In genomic region chr16:56861756-56862155, GRCh38 we compare ENCODE assay signal across 17 cellular contexts. TPM values are rescaled to one million over a fixed set of nuclear protein-coding genes. Genes with fewer than 3 reads are reported as not detected.
DNase-seq lines count a peak whose midpoint lies in the region; ATAC-seq, FAIRE-seq and TF ChIP-seq lines count a peak whose summit lies in the region.
"Had no signal": no experiment of that assay in that cellular context is flagged by ENCODE, and none has a peak within 500 bp of the region (broad histone marks: within the 10 kb centered on the region; RNA-seq: fewer than 3 reads in every experiment).

No MANE protein-coding gene starts in this region.

- H3K4me2 ChIP-seq in OCI-LY7 (ENCODE audit: low read length), result peak overlapping the region; percentile 75; the same call in 1 of the 2 replicates

- H4K20me1 ChIP-seq in OCI-LY7 (ENCODE audit: insufficient read depth, low read length), result no peaks in the 10 kb centered on the region

- H3K4me3 ChIP-seq in OCI-LY7 (ENCODE audit: low read depth, low read length, poor library complexity, severe bottlenecking) (no peak overlapping the region), kidney (ENCODE audit: low read length in 2 of 2) (no peak overlapping the region), aorta (ENCODE audit: low read length in 2 of 2) (no peak overlapping the region), H7 (ENCODE audit: insufficient read depth, low read depth, low read length) (no peak overlapping the region)

- no peak overlapping the region for H3K9ac ChIP-seq in kidney (ENCODE audit: low read length in 2 of 2)

- H3K27me3 ChIP-seq in aorta (ENCODE audit: control insufficient read depth in 1 of 2, insufficient read depth in 2 of 2, low read length in 1 of 2) (no peaks in the 10 kb centered on the region), H7 (ENCODE audit: control insufficient read depth, insufficient read depth, low read length) (no peaks in the 10 kb centered on the region)

- no peaks in the 10 kb centered on the region for H3K36me3 Mint-ChIP-seq in natural killer cell treated with Interleukin-12 subunit alpha and Interleukin-12 subunit beta and Interleukin-15 and Interleukin-18, amount 100 ng/mL, for 72 hours
- H3K36me3 Mint-ChIP-seq in natural killer cell (no peaks in the 10 kb centered on the region), type B pancreatic cell (no peaks in the 10 kb centered on the region)

- H3K79me2 ChIP-seq in OCI-LY7 (ENCODE audit: insufficient read depth, low read depth, low read length), result no peaks in the 10 kb centered on the region

- H3K4me1 ChIP-seq in OCI-LY7 (ENCODE audit: insufficient read depth, low read length, poor library complexity, severe bottlenecking), result peaks cover 47% of the 10 kb centered on the region
- H3K4me1 ChIP-seq in kidney (ENCODE audit: control insufficient read depth in 1 of 2, insufficient read depth in 1 of 2, low read depth in 1 of 2, low read length in 2 of 2), result peaks cover 15 to 17% of the 10 kb centered on the region in 2 donors
- no peaks in the 10 kb centered on the region for H3K4me1 ChIP-seq in aorta (ENCODE audit: control insufficient read depth in 1 of 2, insufficient read depth in 2 of 2, low read length in 2 of 2)

- ATAC-seq in natural killer cell treated with Interleukin-12 subunit alpha and Interleukin-12 subunit beta and Interleukin-15 and Interleukin-18, amount 100 ng/mL, for 72 hours, result no peak
- ATAC-seq in natural killer cell (no peak), HG03045 (IDR thresholded peaks at IDR 0.05; ENCODE audit: unreplicated experiment) (no peak), aorta (ENCODE audit: low FRiP score) (no peak)

- intact Hi-C loops in natural killer cell (cut with micrococcal nuclease), result loop anchor here (5.0 kb wide), 2 partner anchors 181 to 306 kb away; no protein-coding TSS in a partner anchor
- intact Hi-C loops in OCI-LY7 (cut with micrococcal nuclease; ENCODE audit: unreplicated experiment), result loop anchor here (5.0 kb wide), 1 partner anchor 181 kb away; no protein-coding TSS in a partner anchor
- intact Hi-C loops in kidney (cut with DNase I), result no loop called here
- intact Hi-C loops in aorta (cut with DNase I), result no loop called here

- H3K9me3 ChIP-seq in OCI-LY7 (ENCODE audit: low read length) (no peaks in the 10 kb centered on the region), kidney (ENCODE audit: control insufficient read depth in 1 of 2, low read length in 2 of 2) (no peaks in the 10 kb centered on the region), aorta (ENCODE audit: control insufficient read depth, low read length) (no peaks in the 10 kb centered on the region)

- H3K9me3 Mint-ChIP-seq in natural killer cell treated with Interleukin-12 subunit alpha and Interleukin-12 subunit beta and Interleukin-15 and Interleukin-18, amount 100 ng/mL, for 72 hours, result no peaks in the 10 kb centered on the region
- H3K9me3 Mint-ChIP-seq in natural killer cell (no peaks in the 10 kb centered on the region), type B pancreatic cell (no peaks in the 10 kb centered on the region)
- H3K9me3 Mint-ChIP-seq: dendritic cell treated with granulocyte-macrophage colony-stimulating factor and Interleukin-4, amounts not matched to agents 40 ng/mL and 50 ng/mL, for 4 days had no signal

- peaks cover 41 to 52% of the 10 kb centered on the region in 2 donors for H3K4me1 Mint-ChIP-seq in natural killer cell treated with Interleukin-12 subunit alpha and Interleukin-12 subunit beta and Interleukin-15 and Interleukin-18, amount 100 ng/mL, for 72 hours (ENCODE audit: low read depth in 2 of 2)
- H3K4me1 Mint-ChIP-seq in natural killer cell, result peaks cover 51 to 53% of the 10 kb centered on the region in 2 donors
- H3K4me1 Mint-ChIP-seq in type B pancreatic cell (ENCODE audit: unreplicated experiment), result peaks cover 54% of the 10 kb centered on the region

- CTCF ChIA-PET in OCI-LY7 (lab: Charles Lee; ENCODE audit: unreplicated experiment), result no interaction called here

- H3K27ac Mint-ChIP-seq in natural killer cell treated with Interleukin-12 subunit alpha and Interleukin-12 subunit beta and Interleukin-15 and Interleukin-18, amount 100 ng/mL, for 72 hours, result peak overlapping the region; percentile 79 to 92
- peak overlapping the region in 1 of 2 donors; percentile 90 for H3K27ac Mint-ChIP-seq in natural killer cell
- peak overlapping the region; percentile 87 for H3K27ac Mint-ChIP-seq in type B pancreatic cell
- H3K27ac Mint-ChIP-seq: dendritic cell treated with granulocyte-macrophage colony-stimulating factor and Interleukin-4, amounts not matched to agents 40 ng/mL and 50 ng/mL, for 4 days had no signal

- DNase-seq in natural killer cell treated with Interleukin-12 subunit alpha and Interleukin-12 subunit beta and Interleukin-15 and Interleukin-18, amount 100 ng/mL, for 72 hours (ENCODE audit: low spot score), result no peak
- DNase-seq in natural killer cell (no peak), OCI-LY7 (ENCODE audit: low spot score) (no peak), kidney (no peak), type B pancreatic cell (ENCODE audit: extremely low spot score, unreplicated experiment) (no peak), aorta (no peak), H7 (no peak)
- DNase-seq: activated naive CD4-positive, alpha-beta T cell treated with Interleukin-2 at 50 U/mL for 16 hours; NCI-H1048; SW 1271 had no signal

- peak overlapping the region; percentile 43 for H3K4me3 Mint-ChIP-seq in natural killer cell treated with Interleukin-12 subunit alpha and Interleukin-12 subunit beta and Interleukin-15 and Interleukin-18, amount 100 ng/mL, for 72 hours
- H3K4me3 Mint-ChIP-seq in natural killer cell (no peak overlapping the region), type B pancreatic cell (no peak overlapping the region)
- H3K4me3 Mint-ChIP-seq: dendritic cell treated with granulocyte-macrophage colony-stimulating factor and Interleukin-4, amounts not matched to agents 40 ng/mL and 50 ng/mL, for 4 days had no signal

- peak overlapping the region; percentile 85 for H3K27ac ChIP-seq in OCI-LY7 (ENCODE audit: low read depth, low read length, poor library complexity, severe bottlenecking)
- H3K27ac ChIP-seq in kidney (ENCODE audit: low read depth in 2 of 2, low read length in 2 of 2), result peak overlapping the region; percentile 16 to 54
- H3K27ac ChIP-seq in aorta (ENCODE audit: low read depth in 1 of 2, low read length in 2 of 2), result no peak overlapping the region

- no peaks in the 10 kb centered on the region for H3K9me2 ChIP-seq in OCI-LY7 (ENCODE audit: insufficient read depth, low read length)

- POLR2A ChIA-PET in OCI-LY7 (lab: Charles Lee), result interaction anchor here (0.8 to 1.9 kb wide), 3 partner anchors 69 to 92 kb away, joined by 3 to 7 read pairs (median 3); no protein-coding TSS in a partner anchor

- H2AFZ ChIP-seq in OCI-LY7 (ENCODE audit: low read length), result peak overlapping the region; percentile 68; the same call in 1 of the 2 replicates

- H3K27me3 Mint-ChIP-seq in natural killer cell treated with Interleukin-12 subunit alpha and Interleukin-12 subunit beta and Interleukin-15 and Interleukin-18, amount 100 ng/mL, for 72 hours, result peaks cover 0 to 2% of the 10 kb centered on the region in 2 donors
- H3K27me3 Mint-ChIP-seq in natural killer cell (ENCODE audit: low read depth in 2 of 2), result peaks cover 0 to 5% of the 10 kb centered on the region in 2 donors
- no peaks in the 10 kb centered on the region for H3K27me3 Mint-ChIP-seq in type B pancreatic cell

- FAIRE-seq in kidney (lab: Jason Lieb, UNC), result no peak
- FAIRE-seq: GM18507 had no signal

- H3K36me3 ChIP-seq in OCI-LY7 (ENCODE audit: insufficient read depth, low read length) (no peaks in the 10 kb centered on the region), kidney (ENCODE audit: control insufficient read depth in 1 of 2, insufficient read depth in 2 of 2, low read length in 2 of 2) (no peaks in the 10 kb centered on the region), aorta (ENCODE audit: control insufficient read depth in 1 of 2, insufficient read depth in 2 of 2, low read length in 1 of 2) (no peaks in the 10 kb centered on the region), H7 (replicated peaks; ENCODE audit: control insufficient read depth, insufficient read depth, low read length) (no peaks in the 10 kb centered on the region)

- 96% methylated on average over 8 of the region's 8 CpGs for WGBS in aorta, 2 donors

- BruUV-seq in OCI-LY7 (replicated peaks; lab: Mats Ljungman, UMichigan), result no TSS peak

- TF ChIP-seq CTCF in natural killer cell (IDR thresholded peaks at IDR 0.05) (no peak), OCI-LY7 (conservative IDR thresholded peaks at IDR 0.05; ENCODE audit: low read length) (no peak), kidney (IDR thresholded peaks at IDR 0.05; ENCODE audit: borderline replicate concordance, extremely low read depth, insufficient read depth) (no peak), type B pancreatic cell (conservative IDR thresholded peaks at IDR 0.05) (no peak)

RNA-seq across cellular contexts. Expression of gene SLC12A3, which starts 3.3 kb away (rescaled TPM):
- not detected for total RNA-seq in natural killer cell treated with Interleukin-12 subunit alpha and Interleukin-12 subunit beta and Interleukin-15 and Interleukin-18, amount 100 ng/mL, for 72 hours
- total RNA-seq in natural killer cell (not detected), OCI-LY7 (2022) (0.63 and 0.88 TPM in 2 replicates), kidney (5.4 TPM), type B pancreatic cell (ENCODE audit: low replicate concordance) (0.31 and 4.2 TPM in 2 replicates), aorta (not detected)
- 0.25 and 1.6 TPM in 2 replicates for total RNA-seq in OCI-LY7 (2014; rRNA removed; shearing (Covaris generic))
- polyA plus RNA-seq in kidney (ENCODE audit: insufficient read depth, low read depth, low replicate concordance) (277 TPM), aorta (not detected)
- total RNA-seq in H7 (2014; rRNA removed; shearing (Covaris generic)), result not detected in 2 replicates
- total RNA-seq: epithelial cell of proximal tubule, lower leg skin, RPMI7951, temporal lobe had no signal

Comparison
In these comparisons a context has a peak if more than half of its experiments do, and no peak if none do; other contexts are left out.
1. H3K27ac ChIP-seq: peak in OCI-LY7 (single experiment) and kidney (2 of 2); none in aorta (0 of 2).
2. intact Hi-C loops: an anchor here in natural killer cell (5.0 kb wide) and OCI-LY7 (5.0 kb wide); none called in kidney and aorta.